ENCODE assay signal across 15 cellular contexts in the genomic region with DNA sequence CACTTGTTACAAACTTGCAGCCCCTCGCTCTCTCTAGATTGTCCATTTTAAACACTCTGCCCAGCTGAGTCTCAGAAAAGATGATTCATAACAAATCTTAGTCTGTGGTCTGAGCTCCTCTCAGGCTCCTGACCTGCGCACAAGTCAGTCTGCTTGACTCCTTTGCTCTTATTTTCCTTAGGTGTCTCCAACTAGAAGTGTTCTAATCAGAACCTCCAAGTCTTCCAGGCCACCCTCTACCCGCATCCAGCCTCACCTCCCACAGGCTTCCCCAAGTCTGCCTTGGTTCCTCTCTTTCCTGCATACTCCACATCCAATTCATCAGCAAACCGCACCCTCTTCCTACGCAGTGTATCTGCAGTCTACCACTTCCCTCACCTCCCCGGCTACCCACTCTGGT. TPM values are rescaled to one million over a fixed set of nuclear protein-coding genes. Genes with fewer than 3 reads are reported as not detected.
"Had no signal": no experiment of that assay in that cellular context is flagged by ENCODE, and none has a peak within 500 bp of the region (broad histone marks: within the 10 kb centered on the region; RNA-seq: fewer than 3 reads in every experiment).

No MANE protein-coding gene starts in this region.

- H3K4me1 Mint-ChIP-seq: activated CD4-positive, alpha-beta T cell treated with anti-CD3 and anti-CD28 coated beads, Interleukin-2, amount 10 ng/mL, durations not matched to agents 7 days and 5 days; activated naive CD8-positive, alpha-beta T cell treated with anti-CD3 and anti-CD28 coated beads, Interleukin-2, amount 50 U/mL, for 24 hours; naive B cell; WTC11 had no signal

- DNase-seq: activated CD4-positive, alpha-beta T cell treated with anti-CD3 and anti-CD28 coated beads, Interleukin-2, amount 10 ng/mL, durations not matched to agents 7 days and 5 days; activated naive CD4-positive, alpha-beta T cell treated with Interleukin-2 at 50 U/mL for 16 hours; activated naive CD8-positive, alpha-beta T cell treated with anti-CD3 and anti-CD28 coated beads, Interleukin-2, amount 50 U/mL, for 24 hours; activated T-cell treated with anti-CD3 and anti-CD28 coated beads, Interleukin-2, amount 50 U/mL, for 24 hours; central memory CD4-positive, alpha-beta T cell; dermis blood vessel endothelial cell; hypothalamus; left colon; naive B cell; stimulated activated naive B cell treated with anti-CD40 and anti-IgM and Interleukin-4, amounts not matched to agents 10 μg/mL and 1 μg/mL and 100 μg/mL, for 72 hours; T1000 had no signal

- H3K36me3 Mint-ChIP-seq: naive B cell; stimulated activated naive B cell treated with anti-CD40 and anti-IgM and Interleukin-4, amounts not matched to agents 10 μg/mL and 1 μg/mL and 100 μg/mL, for 72 hours; type B pancreatic cell; WTC11 had no signal

- H3K4me3 ChIP-seq: lung had no signal

- H3K27me3 Mint-ChIP-seq: activated CD4-positive, alpha-beta T cell treated with anti-CD3 and anti-CD28 coated beads, Interleukin-2, amount 10 ng/mL, durations not matched to agents 7 days and 5 days; activated T-cell treated with anti-CD3 and anti-CD28 coated beads, Interleukin-2, amount 50 U/mL, for 24 hours; type B pancreatic cell had no signal

- H3K27ac Mint-ChIP-seq: activated CD4-positive, alpha-beta T cell treated with anti-CD3 and anti-CD28 coated beads, Interleukin-2, amount 10 ng/mL, durations not matched to agents 7 days and 5 days; activated naive CD8-positive, alpha-beta T cell treated with anti-CD3 and anti-CD28 coated beads, Interleukin-2, amount 50 U/mL, for 24 hours; activated T-cell treated with anti-CD3 and anti-CD28 coated beads, Interleukin-2, amount 50 U/mL, for 24 hours; stimulated activated naive B cell treated with anti-CD40 and anti-IgM and Interleukin-4, amounts not matched to agents 10 μg/mL and 1 μg/mL and 100 μg/mL, for 72 hours; type B pancreatic cell; WTC11 had no signal

- H3K9me3 Mint-ChIP-seq: activated CD4-positive, alpha-beta T cell treated with anti-CD3 and anti-CD28 coated beads, Interleukin-2, amount 10 ng/mL, durations not matched to agents 7 days and 5 days; activated naive CD8-positive, alpha-beta T cell treated with anti-CD3 and anti-CD28 coated beads, Interleukin-2, amount 50 U/mL, for 24 hours; activated T-cell treated with anti-CD3 and anti-CD28 coated beads, Interleukin-2, amount 50 U/mL, for 24 hours; naive B cell; stimulated activated naive B cell treated with anti-CD40 and anti-IgM and Interleukin-4, amounts not matched to agents 10 μg/mL and 1 μg/mL and 100 μg/mL, for 72 hours; type B pancreatic cell; WTC11 had no signal

- ATAC-seq: activated naive CD8-positive, alpha-beta T cell treated with anti-CD3 and anti-CD28 coated beads, Interleukin-2, amount 50 U/mL, for 24 hours; stimulated activated naive B cell treated with anti-CD40 and anti-IgM and Interleukin-4, amounts not matched to agents 10 μg/mL and 1 μg/mL and 100 μg/mL, for 72 hours; WTC11 had no signal

- H3K4me3 Mint-ChIP-seq: activated CD4-positive, alpha-beta T cell treated with anti-CD3 and anti-CD28 coated beads, Interleukin-2, amount 10 ng/mL, durations not matched to agents 7 days and 5 days; activated naive CD8-positive, alpha-beta T cell treated with anti-CD3 and anti-CD28 coated beads, Interleukin-2, amount 50 U/mL, for 24 hours; activated T-cell treated with anti-CD3 and anti-CD28 coated beads, Interleukin-2, amount 50 U/mL, for 24 hours; naive B cell; stimulated activated naive B cell treated with anti-CD40 and anti-IgM and Interleukin-4, amounts not matched to agents 10 μg/mL and 1 μg/mL and 100 μg/mL, for 72 hours; type B pancreatic cell; WTC11 had no signal

RNA-seq across cellular contexts. Expression of a gene that starts 42.4 kb away (rescaled TPM):
- total RNA-seq: activated CD4-positive, alpha-beta T cell treated with anti-CD3 and anti-CD28 coated beads, Interleukin-2, amount 10 ng/mL, durations not matched to agents 7 days and 5 days; activated CD8-positive, alpha-beta memory T cell treated with anti-CD3 and anti-CD28 coated beads for 36 hours had no signal
